ENCODE assay signal across 27 cellular contexts in the genomic region with DNA sequence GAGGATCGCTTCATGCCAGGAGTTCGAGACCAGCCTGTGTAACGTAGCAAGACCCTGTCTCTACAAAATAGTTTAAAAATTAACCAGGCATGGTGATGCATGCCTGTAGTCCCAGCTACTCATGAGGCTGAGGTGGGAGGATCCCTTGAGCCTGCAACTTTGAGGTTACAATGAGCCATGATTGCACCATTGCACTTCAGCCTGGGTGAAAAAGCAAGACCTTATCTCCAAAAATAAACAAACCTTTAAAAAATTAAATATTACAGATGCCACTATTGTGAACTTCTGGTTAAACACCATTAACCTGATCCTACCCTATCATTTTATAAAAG.
A peak's percentile ranks its signal among the peaks of the same experiment; 100 is the strongest.
DNase-seq lines count a peak whose midpoint lies in the region; ATAC-seq, FAIRE-seq and TF ChIP-seq lines count a peak whose summit lies in the region.
"Had no signal": no experiment of that assay in that cellular context is flagged by ENCODE, and none has a peak within 500 bp of the region (broad histone marks: within the 10 kb centered on the region; RNA-seq: fewer than 3 reads in every experiment).

No MANE protein-coding gene starts in this region.

- H3K4me1 Mint-ChIP-seq in astrocyte (ENCODE audit: low read depth, unreplicated experiment) = peaks cover 12% of the 10 kb centered on the region
- no peaks in the 10 kb centered on the region for H3K4me1 Mint-ChIP-seq in stimulated activated effector memory CD8-positive, alpha-beta T cell treated with anti-CD3 and anti-CD28 coated beads, Interleukin-12 subunit alpha, Interleukin-12 subunit beta, amount 100 ng/mL, for 72 hours
- H3K4me1 Mint-ChIP-seq in effector memory CD8-positive, alpha-beta T cell (ENCODE audit: low read depth in 2 of 2) = no peaks in the 10 kb centered on the region
- H3K4me1 Mint-ChIP-seq: H9, nephron had no signal

- no peak overlapping the region for H3K27ac ChIP-seq in astrocyte (ENCODE audit: low read depth, low read length)
- H3K27ac ChIP-seq in keratinocyte (ENCODE audit: control insufficient read depth, insufficient read depth, low read length) = peak overlapping the region; percentile 1
- H3K27ac ChIP-seq in vagina = no peak overlapping the region
- H3K27ac ChIP-seq: adrenal gland, C4-2B, coronary artery, left lung, pancreas, thyroid gland had no signal

- TF ChIP-seq POLR2A in vagina (IDR thresholded peaks at IDR 0.05) = no peak

- no peak overlapping the region for H3K9ac ChIP-seq in astrocyte (ENCODE audit: low read length)
- H3K9ac ChIP-seq in keratinocyte (ENCODE audit: control insufficient read depth, extremely low read depth, insufficient read depth, low read length) = no peak overlapping the region

- DNase-seq in EL (peak; percentile 28), M059J (ENCODE audit: low read depth) (peak; percentile 72), astrocyte (ENCODE audit: low read depth) (peak; percentile 65), keratinocyte (ENCODE audit: low read depth, low spot score) (no peak), vagina (ENCODE audit: extremely low spot score in 2 of 2) (no peak), NCI-H1105 treated with DMSO at 0.1 percent for 48 hours (lab: John Stamatoyannopoulos, UW) (no peak)
- DNase-seq in stimulated activated effector memory CD8-positive, alpha-beta T cell treated with anti-CD3 and anti-CD28 coated beads, Interleukin-12 subunit alpha, Interleukin-12 subunit beta, amount 100 ng/mL, for 72 hours (ENCODE audit: low spot score in 2 of 2) = no peak
- DNase-seq in effector memory CD8-positive, alpha-beta T cell = no peak
- DNase-seq: activated B cell treated with CpG ODN at 0.5 μM for 24 hours; activated CD4-positive, alpha-beta memory T cell treated with anti-CD3 and anti-CD28 coated beads, Interleukin-2, amount 10 ng/mL, durations not matched to agents 7 days and 5 days; activated gamma-delta T cell; adrenal gland; Calu3; endodermal cell; H9; left lung; NCI-H2029 treated with DMSO at 0.1 percent for 48 hours; NCI-H345; pancreas; right cardiac atrium; stimulated activated CD4-positive, alpha-beta T cell treated with anti-CD3 and anti-CD28 coated beads, Interleukin-12 subunit alpha, Interleukin-12 subunit beta, amount 100 ng/mL, for 4 hours; stimulated activated naive CD4-positive, alpha-beta T cell treated with Interleukin-2 at 50 U/mL for 16 hours; thyroid gland had no signal

- H2AFZ ChIP-seq in astrocyte (ENCODE audit: low read depth, low read length) = no peak overlapping the region
- no peak overlapping the region for H2AFZ ChIP-seq in keratinocyte (ENCODE audit: control insufficient read depth, low read length)

- no peak for TF ChIP-seq CTCF in astrocyte (IDR thresholded peaks at IDR 0.05; ENCODE audit: insufficient read depth, low read depth, low read length)
- no peak for TF ChIP-seq CTCF in keratinocyte (optimal IDR thresholded peaks at IDR 0.05 in 1 of 3, IDR thresholded peaks at IDR 0.05 in 1 of 3, conservative IDR thresholded peaks at IDR 0.05 in 1 of 3; ENCODE audit: extremely low read depth in 1 of 3, insufficient read depth in 2 of 3, low read length in 3 of 3)
- TF ChIP-seq CTCF in vagina (IDR thresholded peaks at IDR 0.05) = no peak

- no peaks in the 10 kb centered on the region for H3K27me3 Mint-ChIP-seq in astrocyte (ENCODE audit: low read depth, unreplicated experiment)
- H3K27me3 Mint-ChIP-seq in effector memory CD8-positive, alpha-beta T cell = no peaks in the 10 kb centered on the region
- H3K27me3 Mint-ChIP-seq: activated B cell treated with CpG ODN at 0.5 μM for 24 hours; activated CD4-positive, alpha-beta memory T cell treated with anti-CD3 and anti-CD28 coated beads, Interleukin-2, amount 10 ng/mL, durations not matched to agents 7 days and 5 days had no signal

- H3K9me3 Mint-ChIP-seq in astrocyte (ENCODE audit: unreplicated experiment) = no peaks in the 10 kb centered on the region
- no peaks in the 10 kb centered on the region for H3K9me3 Mint-ChIP-seq in stimulated activated effector memory CD8-positive, alpha-beta T cell treated with anti-CD3 and anti-CD28 coated beads, Interleukin-12 subunit alpha, Interleukin-12 subunit beta, amount 100 ng/mL, for 72 hours
- H3K9me3 Mint-ChIP-seq in effector memory CD8-positive, alpha-beta T cell = no peaks in the 10 kb centered on the region
- H3K9me3 Mint-ChIP-seq: activated B cell treated with CpG ODN at 0.5 μM for 24 hours, endodermal cell, H9, nephron had no signal

- H3K27ac Mint-ChIP-seq in astrocyte (ENCODE audit: unreplicated experiment) = no peak overlapping the region
- no peak overlapping the region for H3K27ac Mint-ChIP-seq in stimulated activated effector memory CD8-positive, alpha-beta T cell treated with anti-CD3 and anti-CD28 coated beads, Interleukin-12 subunit alpha, Interleukin-12 subunit beta, amount 100 ng/mL, for 72 hours
- H3K27ac Mint-ChIP-seq in effector memory CD8-positive, alpha-beta T cell = no peak overlapping the region
- H3K27ac Mint-ChIP-seq: activated B cell treated with CpG ODN at 0.5 μM for 24 hours; activated CD4-positive, alpha-beta memory T cell treated with anti-CD3 and anti-CD28 coated beads, Interleukin-2, amount 10 ng/mL, durations not matched to agents 7 days and 5 days; endodermal cell; H9; nephron had no signal

- H3K4me3 Mint-ChIP-seq in astrocyte (ENCODE audit: unreplicated experiment) = no peak overlapping the region
- no peak overlapping the region for H3K4me3 Mint-ChIP-seq in stimulated activated effector memory CD8-positive, alpha-beta T cell treated with anti-CD3 and anti-CD28 coated beads, Interleukin-12 subunit alpha, Interleukin-12 subunit beta, amount 100 ng/mL, for 72 hours
- no peak overlapping the region for H3K4me3 Mint-ChIP-seq in effector memory CD8-positive, alpha-beta T cell
- H3K4me3 Mint-ChIP-seq: activated B cell treated with CpG ODN at 0.5 μM for 24 hours; activated CD4-positive, alpha-beta memory T cell treated with anti-CD3 and anti-CD28 coated beads, Interleukin-2, amount 10 ng/mL, durations not matched to agents 7 days and 5 days; endodermal cell; H9; nephron had no signal

- H3K4me2 ChIP-seq in astrocyte (ENCODE audit: low read length) (no peak overlapping the region), keratinocyte (ENCODE audit: control insufficient read depth, extremely low read depth, insufficient read depth, low read depth, low read length) (no peak overlapping the region)

- H3K36me3 Mint-ChIP-seq in astrocyte (ENCODE audit: low read depth, unreplicated experiment) = peaks cover 8% of the 10 kb centered on the region
- H3K36me3 Mint-ChIP-seq in stimulated activated effector memory CD8-positive, alpha-beta T cell treated with anti-CD3 and anti-CD28 coated beads, Interleukin-12 subunit alpha, Interleukin-12 subunit beta, amount 100 ng/mL, for 72 hours = no peaks in the 10 kb centered on the region
- no peaks in the 10 kb centered on the region for H3K36me3 Mint-ChIP-seq in effector memory CD8-positive, alpha-beta T cell (ENCODE audit: insufficient read depth)

- H3K4me1 ChIP-seq in astrocyte (ENCODE audit: insufficient read depth, low read length) (peaks cover 15% of the 10 kb centered on the region), keratinocyte (ENCODE audit: control insufficient read depth, extremely low read depth, insufficient read depth, low read length) (peaks cover 17% of the 10 kb centered on the region), vagina (no peaks in the 10 kb centered on the region)
- H3K4me1 ChIP-seq: adrenal gland, thyroid gland had no signal

- H3K79me2 ChIP-seq in astrocyte (ENCODE audit: insufficient read depth, low read length) (no peaks in the 10 kb centered on the region), keratinocyte (ENCODE audit: control insufficient read depth, insufficient read depth, low read length) (no peaks in the 10 kb centered on the region)

- intact Hi-C loops in vagina (cut with DNase I) = loop anchor here (10.0 kb wide), 2 partner anchors 342 to 432 kb away; no protein-coding TSS in a partner anchor

- H3K9me3 ChIP-seq in astrocyte (ENCODE audit: insufficient read depth, low read depth, low read length) (no peaks in the 10 kb centered on the region), keratinocyte (ENCODE audit: control insufficient read depth, low read depth, low read length) (no peaks in the 10 kb centered on the region), vagina (no peaks in the 10 kb centered on the region)
- H3K9me3 ChIP-seq: adrenal gland, left lung, pancreas, thyroid gland had no signal

- ATAC-seq in stimulated activated effector memory CD8-positive, alpha-beta T cell treated with anti-CD3 and anti-CD28 coated beads, Interleukin-12 subunit alpha, Interleukin-12 subunit beta, amount 100 ng/mL, for 72 hours = no peak
- no peak for ATAC-seq in effector memory CD8-positive, alpha-beta T cell (replicated peaks)
- ATAC-seq: pancreas, right cardiac atrium had no signal

- H3K9me1 ChIP-seq in keratinocyte (ENCODE audit: control insufficient read depth, extremely low read depth, insufficient read depth, low read length) = no peaks in the 10 kb centered on the region

- no peaks in the 10 kb centered on the region for H4K20me1 ChIP-seq in astrocyte (ENCODE audit: insufficient read depth, low read length)
- no peaks in the 10 kb centered on the region for H4K20me1 ChIP-seq in keratinocyte (ENCODE audit: control insufficient read depth, extremely low read depth, insufficient read depth, low read length)

- no peak overlapping the region for H3K4me3 ChIP-seq in astrocyte (ENCODE audit: insufficient read depth, low read depth, low read length)
- H3K4me3 ChIP-seq in keratinocyte (ENCODE audit: control insufficient read depth in 2 of 3, extremely low read depth in 1 of 3, insufficient read depth in 2 of 3, low read depth in 1 of 3, low read length in 3 of 3) = no peak overlapping the region
- H3K4me3 ChIP-seq in vagina = no peak overlapping the region
- H3K4me3 ChIP-seq: adrenal gland, coronary artery, left lung, pancreas, thyroid gland had no signal

- H3K27me3 ChIP-seq in astrocyte (ENCODE audit: insufficient read depth, low read length) (no peaks in the 10 kb centered on the region), keratinocyte (ENCODE audit: control insufficient read depth, extremely low read depth, insufficient read depth, low read length) (no peaks in the 10 kb centered on the region), vagina (no peaks in the 10 kb centered on the region)
- H3K27me3 ChIP-seq: adrenal gland, left lung, pancreas, thyroid gland had no signal

- no peak for FAIRE-seq in astrocyte (lab: Jason Lieb, UNC)
- FAIRE-seq in keratinocyte (lab: Jason Lieb, UNC) = no peak
- FAIRE-seq: bronchial epithelial cell, pancreas had no signal

- dilution Hi-C loops in keratinocyte (cut with MboI; ENCODE audit: extremely low pct_ligation_motif_present, low sequenced_read_pairs) = no loop called here

- H3K36me3 ChIP-seq in astrocyte (ENCODE audit: insufficient read depth, low read length) (peaks cover 9% of the 10 kb centered on the region), keratinocyte (ENCODE audit: control insufficient read depth in 2 of 2, extremely low read depth in 1 of 2, insufficient read depth in 2 of 2, low read length in 2 of 2) (peaks cover 0 to 7% of the 10 kb centered on the region in 2 experiments), vagina (no peaks in the 10 kb centered on the region)
- H3K36me3 ChIP-seq: adrenal gland had no signal

Comparison
In these comparisons a context has a peak if more than half of its experiments do, and no peak if none do; other contexts are left out.
1. DNase-seq: peak in EL (single experiment), M059J (single experiment) and astrocyte (single experiment); none in keratinocyte (single experiment), stimulated activated effector memory CD8-positive, alpha-beta T cell treated with anti-CD3 and anti-CD28 coated beads, Interleukin-12 subunit alpha, Interleukin-12 subunit beta, amount 100 ng/mL, for 72 hours (0 of 2), vagina (0 of 2), effector memory CD8-positive, alpha-beta T cell (0 of 3) and NCI-H1105 treated with DMSO at 0.1 percent for 48 hours (single experiment).